ENCODE assay signal across 1 cellular context in the genomic region with DNA sequence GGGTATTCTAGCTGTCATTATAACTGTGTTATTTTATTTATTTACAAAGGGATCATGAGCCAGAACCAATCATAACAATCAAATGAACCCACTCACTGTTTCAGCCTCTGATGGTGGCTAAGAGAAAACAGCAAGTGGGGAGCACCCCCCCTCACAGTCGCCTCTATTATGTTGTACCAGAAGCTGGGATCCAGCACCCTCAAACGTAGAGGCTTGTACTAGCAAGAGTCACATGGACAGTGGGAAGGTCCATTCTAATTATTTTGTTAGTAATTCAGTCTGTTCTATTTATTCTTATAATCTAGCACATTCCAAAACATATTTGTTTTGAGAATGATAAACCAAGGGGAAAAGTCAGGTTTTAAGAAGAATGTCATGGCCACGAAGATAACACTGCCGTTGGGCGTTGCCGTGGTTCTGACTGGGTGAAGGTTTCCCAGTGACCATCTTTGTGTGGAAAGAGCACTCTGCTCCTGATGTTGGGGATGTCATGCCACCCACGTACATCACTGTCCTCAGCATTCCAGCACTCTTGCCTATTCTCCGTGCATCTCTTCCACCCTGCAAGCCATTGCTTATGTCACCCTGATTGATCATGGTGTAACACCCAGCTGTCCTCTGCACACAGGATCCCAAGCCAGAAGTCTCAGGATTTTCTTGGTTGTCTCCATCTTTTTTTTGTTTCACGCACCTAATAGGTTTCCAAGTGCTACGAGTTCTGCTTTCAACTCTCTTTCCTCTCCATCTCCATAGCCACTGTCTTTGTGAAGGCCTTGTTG.
A peak's percentile ranks its signal among the peaks of the same experiment; 100 is the strongest.
TF ChIP-seq lines count a peak whose summit lies in the region.

No MANE protein-coding gene starts in this region.

TF ChIP-seq in K562, 482 proteins besides CTCF, POLR2A, EP300 and RAD21 (continued from another document):
- TF ChIP-seq NFRKB (IDR thresholded peaks at IDR 0.05; ENCODE audit: low read depth) (peak; percentile 14; the same call in 1 of the 2 replicates), VEZF1 (CRISPR knock-in tag; IDR thresholded peaks at IDR 0.05) (peak; percentile 40; the same call in 1 of the 2 replicates)
